In genomic region chr3:71616571-71617021, GRCh38 we compare ENCODE assay signal across 12 cellular contexts.
"Had no signal": no experiment of that assay in that cellular context is flagged by ENCODE, and none has a peak within 500 bp of the region (broad histone marks: within the 10 kb centered on the region; RNA-seq: fewer than 3 reads in every experiment).

No MANE protein-coding gene starts in this region.

- H3K4me1 ChIP-seq: breast epithelium, right atrium auricular region had no signal

- H3K27me3 Mint-ChIP-seq: activated naive CD4-positive, alpha-beta T cell treated with anti-CD3 and anti-CD28 coated beads, Interleukin-2, amount 50 U/mL, for 24 hours; naive thymus-derived CD4-positive, alpha-beta T cell had no signal

- H3K36me3 ChIP-seq: breast epithelium, right atrium auricular region had no signal

- H3K4me3 Mint-ChIP-seq: activated naive CD4-positive, alpha-beta T cell treated with anti-CD3 and anti-CD28 coated beads, Interleukin-2, amount 50 U/mL, for 24 hours; naive thymus-derived CD4-positive, alpha-beta T cell had no signal

- H3K27me3 ChIP-seq: breast epithelium, right atrium auricular region had no signal

- H3K9me3 Mint-ChIP-seq: activated naive CD4-positive, alpha-beta T cell treated with anti-CD3 and anti-CD28 coated beads, Interleukin-2, amount 50 U/mL, for 24 hours had no signal

- H3K9me3 ChIP-seq: breast epithelium, right atrium auricular region had no signal

- H3K4me3 ChIP-seq: breast epithelium, lung, right atrium auricular region, skin epidermis had no signal

- H3K27ac Mint-ChIP-seq: activated naive CD4-positive, alpha-beta T cell treated with anti-CD3 and anti-CD28 coated beads, Interleukin-2, amount 50 U/mL, for 24 hours had no signal

- H3K27ac ChIP-seq: breast epithelium, right atrium auricular region, skin epidermis had no signal

- DNase-seq: activated CD4-positive, CD25-positive, alpha-beta regulatory T cell treated with anti-CD3 and anti-CD28 coated beads, Interleukin-2, amount 50 U/mL, for 72 hours; aorta; glutamatergic neuron; left colon; naive thymus-derived CD4-positive, alpha-beta T cell; SHP77 treated with DMSO at 0.1 percent for 48 hours; stimulated activated naive CD4-positive, alpha-beta T cell had no signal
